Comparison of ENCODE assay signal across 18 cellular contexts in genomic region chr12:92605621-92606170, GRCh38.
DNase-seq lines count a peak whose midpoint lies in the region; ATAC-seq and TF ChIP-seq lines count a peak whose summit lies in the region.
"Had no signal": no experiment of that assay in that cellular context is flagged by ENCODE, and none has a peak within 500 bp of the region (broad histone marks: within the 10 kb centered on the region; RNA-seq: fewer than 3 reads in every experiment).

No MANE protein-coding gene starts in this region.

- DNase-seq in left ventricle myocardium inferior = no peak
- no peak for DNase-seq in cardiac septum (ENCODE audit: low spot score)
- no peak for DNase-seq in epithelial cell of prostate (ENCODE audit: low read depth, low spot score)
- DNase-seq in neural progenitor cell (ENCODE audit: low spot score) = no peak
- no peak for DNase-seq in NAMALWA (ENCODE audit: low spot score)
- no peak for DNase-seq in NCI-H128 (lab: John Stamatoyannopoulos, UW; ENCODE audit: unreplicated experiment)
- DNase-seq: Calu3; CD4-positive, alpha-beta memory T cell; EL; KG1; MV-4-11; NCI-H1417 treated with DMSO at 0.1 percent for 48 hours; NCI-H1930; NCI-H345; NCI-H526; PC-9 had no signal

- no peak for TF ChIP-seq CTCF in left ventricle myocardium inferior (IDR thresholded peaks at IDR 0.05; ENCODE audit: borderline replicate concordance)
- TF ChIP-seq CTCF in neural progenitor cell (IDR thresholded peaks at IDR 0.05) = no peak

- peak overlapping the region; percentile 4 for H3K9ac ChIP-seq in skeletal muscle satellite cell (ENCODE audit: low read depth, low read length)
- no peak overlapping the region for H3K9ac ChIP-seq in neural progenitor cell

- H3K27ac Mint-ChIP-seq in neural progenitor cell = no peak overlapping the region

- H3K4me2 ChIP-seq in skeletal muscle satellite cell (ENCODE audit: low read length) = no peak overlapping the region
- H3K4me2 ChIP-seq in neural progenitor cell = no peak overlapping the region
- H3K4me2 ChIP-seq: PC-9 had no signal

- no peaks in the 10 kb centered on the region for H3K27me3 ChIP-seq in left ventricle myocardium inferior (ENCODE audit: low read depth)
- no peaks in the 10 kb centered on the region for H3K27me3 ChIP-seq in skeletal muscle satellite cell (ENCODE audit: control insufficient read depth, insufficient read depth, low read length)
- H3K27me3 ChIP-seq in neural progenitor cell = no peaks in the 10 kb centered on the region

- H3K4me3 Mint-ChIP-seq in neural progenitor cell = no peak overlapping the region
- H3K4me3 Mint-ChIP-seq: CD4-positive, alpha-beta memory T cell had no signal

- peaks cover 2% of the 10 kb centered on the region for H3K27me3 Mint-ChIP-seq in neural progenitor cell (ENCODE audit: insufficient read depth, low read depth)
- H3K27me3 Mint-ChIP-seq: CD4-positive, alpha-beta memory T cell had no signal

- H2AFZ ChIP-seq in neural progenitor cell (replicated peaks) = no peak overlapping the region
- H2AFZ ChIP-seq: PC-9 had no signal

- H3K36me3 Mint-ChIP-seq in neural progenitor cell = peaks cover 4% of the 10 kb centered on the region

- H3K79me2 ChIP-seq in neural progenitor cell (ENCODE audit: low read depth) = no peaks in the 10 kb centered on the region

- intact Hi-C loops in left ventricle myocardium inferior (cut with micrococcal nuclease) = no loop called here
- intact Hi-C loops in cardiac septum (cut with DNase I) = loop anchor here (5.0 kb wide), 1 partner anchor 1028 kb away; no protein-coding TSS in a partner anchor

- H3K4me1 Mint-ChIP-seq in neural progenitor cell = peaks cover 9% of the 10 kb centered on the region

- H3F3A ChIP-seq in neural progenitor cell (ENCODE audit: low read depth) = no peaks in the 10 kb centered on the region

- H3K4me3 ChIP-seq in left ventricle myocardium inferior = no peak overlapping the region
- H3K4me3 ChIP-seq in skeletal muscle satellite cell (ENCODE audit: low read length) = no peak overlapping the region
- no peak overlapping the region for H3K4me3 ChIP-seq in neural progenitor cell
- H3K4me3 ChIP-seq: PC-9 had no signal

- H3K4me1 ChIP-seq in left ventricle myocardium inferior = no peaks in the 10 kb centered on the region
- peaks cover 34% of the 10 kb centered on the region for H3K4me1 ChIP-seq in skeletal muscle satellite cell (ENCODE audit: control insufficient read depth, insufficient read depth, low read length)
- no peaks in the 10 kb centered on the region for H3K4me1 ChIP-seq in neural progenitor cell

- H3K9me3 ChIP-seq in left ventricle myocardium inferior (replicated peaks) (peaks cover 2% of the 10 kb centered on the region), skeletal muscle satellite cell (replicated peaks; ENCODE audit: low read length) (no peaks in the 10 kb centered on the region), neural progenitor cell (ENCODE audit: low read depth) (no peaks in the 10 kb centered on the region)

- no peak for ATAC-seq in HG02970 (IDR thresholded peaks at IDR 0.05; ENCODE audit: low FRiP score, unreplicated experiment)

- H4K20me1 ChIP-seq in neural progenitor cell (ENCODE audit: low read depth) = no peaks in the 10 kb centered on the region

- H3K9me3 Mint-ChIP-seq in neural progenitor cell = peaks cover 9% of the 10 kb centered on the region

- H3K27ac ChIP-seq in left ventricle myocardium inferior (replicated peaks) = peak overlapping the region; percentile 9
- H3K27ac ChIP-seq in epithelial cell of prostate = peak overlapping the region; percentile 96
- no peak overlapping the region for H3K27ac ChIP-seq in neural progenitor cell
- H3K27ac ChIP-seq: PC-9 had no signal

- H3K36me3 ChIP-seq in left ventricle myocardium inferior = no peaks in the 10 kb centered on the region
- H3K36me3 ChIP-seq in skeletal muscle satellite cell (ENCODE audit: insufficient read depth, low read length) = no peaks in the 10 kb centered on the region
- no peaks in the 10 kb centered on the region for H3K36me3 ChIP-seq in neural progenitor cell
